Comparison of ENCODE assay signal across 1 cellular context in genomic region chr7:2771274-2771711, GRCh38.
TF ChIP-seq lines count a peak whose summit lies in the region.

No MANE protein-coding gene starts in this region.

TF ChIP-seq in K562, 482 proteins besides CTCF, POLR2A, EP300 and RAD21 (continued from another document and continues in another):
- TF ChIP-seq MGA (IDR thresholded peaks at IDR 0.05), result no peak
- TF ChIP-seq TFAP4 (CRISPR knock-in tag; IDR thresholded peaks at IDR 0.05; ENCODE audit: borderline replicate concordance), result peak; percentile 95
- no peak for TF ChIP-seq TEAD2 (tag; IDR thresholded peaks at IDR 0.05)
- peak; percentile 66; the same call in 1 of the 2 replicates for TF ChIP-seq THRAP3 (IDR thresholded peaks at IDR 0.05; ENCODE audit: borderline replicate concordance)
- TF ChIP-seq TEAD4 (IDR thresholded peaks at IDR 0.05; ENCODE audit: low read length), result peak; percentile 85
- TF ChIP-seq TEAD4 (CRISPR knock-in tag; IDR thresholded peaks at IDR 0.05; ENCODE audit: borderline replicate concordance), result no peak
- peak; percentile 60 to 92; a peak in 2 of 4 replicates for TF ChIP-seq TBL1XR1 (IDR thresholded peaks at IDR 0.05; ENCODE audit: low read length in 2 of 2)
- TF ChIP-seq NFIC (IDR thresholded peaks at IDR 0.05), result peak; percentile 86
- TF ChIP-seq ZNF707 (CRISPR knock-in tag; conservative IDR thresholded peaks at IDR 0.05), result no peak
- 0 out of 2 replicates have a peak, but pooled peaks have one; percentile 13 for TF ChIP-seq MAFK (IDR thresholded peaks at IDR 0.05; ENCODE audit: low read length)
- peak; percentile 53; the same call in 1 of the 2 replicates for TF ChIP-seq TRIM28 (IDR thresholded peaks at IDR 0.05)
- TF ChIP-seq GTF2F1 (IDR thresholded peaks at IDR 0.05; ENCODE audit: low read depth, low read length), result no peak
- no peak for TF ChIP-seq NFATC3 (IDR thresholded peaks at IDR 0.05)
- TF ChIP-seq MTA3 (IDR thresholded peaks at IDR 0.05; ENCODE audit: borderline replicate concordance), result 0 out of 2 replicates have a peak, but pooled peaks have one; percentile 52
- peak; percentile 43 to 89; a peak in 3 of 4 replicates for TF ChIP-seq RCOR1 (IDR thresholded peaks at IDR 0.05; ENCODE audit: borderline replicate concordance in 1 of 2, low read depth in 2 of 2, low read length in 2 of 2)
- peak; percentile 78 for TF ChIP-seq EGR1 (conservative IDR thresholded peaks at IDR 0.05)
- no peak for TF ChIP-seq ZNF224 (CRISPR knock-in tag; IDR thresholded peaks at IDR 0.05)
- peak; percentile 98 for TF ChIP-seq CBFA2T3 (IDR thresholded peaks at IDR 0.05)
- peak; percentile 79; the same call in 1 of the 2 replicates for TF ChIP-seq HDAC2 (IDR thresholded peaks at IDR 0.05)
- no peak for TF ChIP-seq CEBPG (CRISPR knock-in tag; IDR thresholded peaks at IDR 0.05)
- no peak for TF ChIP-seq CEBPG (tag; conservative IDR thresholded peaks at IDR 0.05 in 1 of 2, IDR thresholded peaks at IDR 0.05 in 1 of 2)
- TF ChIP-seq ZNF609 (CRISPR knock-in tag; IDR thresholded peaks at IDR 0.05; ENCODE audit: borderline replicate concordance), result no peak
- peak; percentile 94 for TF ChIP-seq ARID1B (IDR thresholded peaks at IDR 0.05)
- peak; percentile 44 for TF ChIP-seq FOSL1 (tag; conservative IDR thresholded peaks at IDR 0.05)
- no peak for TF ChIP-seq FOXJ2 (tag; IDR thresholded peaks at IDR 0.05)
- TF ChIP-seq MEF2A (IDR thresholded peaks at IDR 0.05; ENCODE audit: control insufficient read depth, low read depth, low read length), result 0 out of 2 replicates have a peak, but pooled peaks have one; percentile 11
- TF ChIP-seq ELK1 (CRISPR knock-in tag; IDR thresholded peaks at IDR 0.05), result no peak
- TF ChIP-seq PKNOX1 (IDR thresholded peaks at IDR 0.05), result peak; percentile 90
- TF ChIP-seq ILK (tag; IDR thresholded peaks at IDR 0.05; ENCODE audit: borderline replicate concordance, low read depth), result no peak
- TF ChIP-seq E2F1 (CRISPR knock-in tag; IDR thresholded peaks at IDR 0.05), result no peak
- no peak for TF ChIP-seq RBM39 (optimal IDR thresholded peaks at IDR 0.05; ENCODE audit: low read depth, low read length)
- no peak for TF ChIP-seq SUPT5H (IDR thresholded peaks at IDR 0.05)
- TF ChIP-seq ZNF740 (CRISPR knock-in tag; IDR thresholded peaks at IDR 0.05), result no peak
- TF ChIP-seq ZNF740 (tag; IDR thresholded peaks at IDR 0.05), result no peak
- no peak for TF ChIP-seq SAFB (IDR thresholded peaks at IDR 0.05; ENCODE audit: borderline replicate concordance, low read depth, low read length)
- TF ChIP-seq KDM1A (IDR thresholded peaks at IDR 0.05), result peak; percentile 83
- TF ChIP-seq SMARCE1 (IDR thresholded peaks at IDR 0.05), result peak; percentile 88
- TF ChIP-seq BHLHE40 (IDR thresholded peaks at IDR 0.05; ENCODE audit: low read length), result peak; percentile 60
